In genomic region chr17:67821871-67822367, GRCh38 we compare ENCODE assay signal across 24 cellular contexts.
"Had no signal": no experiment of that assay in that cellular context is flagged by ENCODE, and none has a peak within 500 bp of the region (broad histone marks: within the 10 kb centered on the region; RNA-seq: fewer than 3 reads in every experiment).

No MANE protein-coding gene starts in this region.

- H3K4me3 Mint-ChIP-seq: activated B cell treated with CpG ODN at 0.5 μM for 24 hours; activated CD4-positive, alpha-beta T cell treated with anti-CD3 and anti-CD28 coated beads, Interleukin-2, amount 10 ng/mL, durations not matched to agents 24 days and 14 days; activated naive CD4-positive, alpha-beta T cell treated with anti-CD3 and anti-CD28 coated beads for 36 hours; activated naive CD8-positive, alpha-beta T cell treated with anti-CD3 and anti-CD28 coated beads for 36 hours; activated T-helper 17 cell treated with anti-CD3 and anti-CD28 coated beads, Interleukin-2, amount 50 U/mL, for 72 hours; T-cell had no signal

- H3K27me3 Mint-ChIP-seq: activated B cell treated with CpG ODN at 0.5 μM for 24 hours; activated T-helper 17 cell treated with anti-CD3 and anti-CD28 coated beads, Interleukin-2, amount 50 U/mL, for 72 hours; T-cell had no signal

- H3K4me3 ChIP-seq: cardiac muscle cell, PC-9 had no signal

- H2AFZ ChIP-seq: PC-9 had no signal

- H3K9me3 Mint-ChIP-seq: activated B cell treated with CpG ODN at 0.5 μM for 24 hours; activated CD4-positive, alpha-beta T cell treated with anti-CD3 and anti-CD28 coated beads, Interleukin-2, amount 10 ng/mL, durations not matched to agents 24 days and 14 days; activated naive CD4-positive, alpha-beta T cell treated with anti-CD3 and anti-CD28 coated beads for 36 hours; activated naive CD8-positive, alpha-beta T cell treated with anti-CD3 and anti-CD28 coated beads for 36 hours; activated T-helper 17 cell treated with anti-CD3 and anti-CD28 coated beads, Interleukin-2, amount 50 U/mL, for 72 hours; T-cell had no signal

- DNase-seq: activated B cell treated with CpG ODN at 0.5 μM for 24 hours; activated CD4-positive, alpha-beta T cell treated with anti-CD3 and anti-CD28 coated beads for 1 hour; activated CD4-positive, alpha-beta T cell treated with anti-CD3 and anti-CD28 coated beads, Interleukin-2, amount 10 ng/mL, durations not matched to agents 24 days and 14 days; activated CD4-positive, alpha-beta T cell treated with anti-CD3 and anti-CD28 coated beads, Interleukin-2, amount 50 U/mL, for 48 hours; activated gamma-delta T cell; activated naive CD4-positive, alpha-beta T cell treated with anti-CD3 and anti-CD28 coated beads for 36 hours; activated naive CD8-positive, alpha-beta T cell treated with anti-CD3 and anti-CD28 coated beads for 36 hours; activated T-cell treated with anti-CD3 and anti-CD28 coated beads for 4 hours; activated T-cell treated with anti-CD3 and anti-CD28 coated beads, Interleukin-2, amount 50 U/mL, for 48 hours; brain microvascular endothelial cell; Kasumi-1; NCI-H1105 treated with DMSO at 0.1 percent for 48 hours; NCI-H1436 treated with DMSO at 0.1 percent for 48 hours; NCI-H187; NCI-H2081; NCI-H446; NCI-H524; PC-9; SHP77 treated with DMSO at 0.1 percent for 48 hours; T-helper 2 cell; T1000 had no signal

- H3K4me2 ChIP-seq: PC-9 had no signal

- H3K27me3 ChIP-seq: brain microvascular endothelial cell, cardiac muscle cell had no signal

- H3K36me3 ChIP-seq: brain microvascular endothelial cell, cardiac muscle cell had no signal

- H3K4me1 Mint-ChIP-seq: activated T-helper 17 cell treated with anti-CD3 and anti-CD28 coated beads, Interleukin-2, amount 50 U/mL, for 72 hours had no signal

- H3K36me3 Mint-ChIP-seq: T-cell had no signal

- ATAC-seq: activated T-helper 17 cell treated with anti-CD3 and anti-CD28 coated beads, Interleukin-2, amount 50 U/mL, for 72 hours; T-cell had no signal

- H3K27ac Mint-ChIP-seq: activated B cell treated with CpG ODN at 0.5 μM for 24 hours; activated CD4-positive, alpha-beta T cell treated with anti-CD3 and anti-CD28 coated beads, Interleukin-2, amount 10 ng/mL, durations not matched to agents 24 days and 14 days; activated naive CD4-positive, alpha-beta T cell treated with anti-CD3 and anti-CD28 coated beads for 36 hours; activated naive CD8-positive, alpha-beta T cell treated with anti-CD3 and anti-CD28 coated beads for 36 hours; activated T-helper 17 cell treated with anti-CD3 and anti-CD28 coated beads, Interleukin-2, amount 50 U/mL, for 72 hours; T-cell had no signal

- H3K27ac ChIP-seq: brain microvascular endothelial cell, cardiac muscle cell, PC-9 had no signal
